ENCODE assay signal across 13 cellular contexts in the genomic region with DNA sequence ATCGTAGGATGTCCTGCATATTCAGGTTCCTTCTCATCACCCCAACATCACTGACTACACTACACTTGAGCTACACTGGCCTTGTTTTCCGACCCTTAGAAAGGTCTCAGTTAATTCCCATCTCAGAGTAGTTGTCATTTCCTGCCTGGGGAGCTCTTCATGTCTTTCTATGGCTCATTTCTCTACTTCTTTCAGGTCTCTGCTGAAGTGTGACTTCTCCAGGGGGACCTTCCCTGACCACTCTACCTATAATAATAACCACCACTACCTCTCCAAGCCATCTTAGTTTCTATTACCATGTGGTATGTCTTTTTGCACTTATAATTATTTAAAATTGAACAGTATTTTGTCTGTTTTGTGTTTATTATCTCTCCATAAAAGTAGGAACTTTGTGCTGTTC.
DNase-seq lines count a peak whose midpoint lies in the region; ATAC-seq and TF ChIP-seq lines count a peak whose summit lies in the region.
"Had no signal": no experiment of that assay in that cellular context is flagged by ENCODE, and none has a peak within 500 bp of the region (broad histone marks: within the 10 kb centered on the region; RNA-seq: fewer than 3 reads in every experiment).

No MANE protein-coding gene starts in this region.

- ATAC-seq in activated naive CD4-positive, alpha-beta T cell treated with anti-CD3 and anti-CD28 coated beads, Interleukin-2, amount 50 U/mL, for 72 hours = peak in 1 of 2 donors; percentile 51
- no peak for ATAC-seq in CD4-positive, alpha-beta T cell (ENCODE audit: poor library complexity)
- no peak for ATAC-seq in T-helper 17 cell
- ATAC-seq in effector memory CD8-positive, alpha-beta T cell (replicated peaks) = no peak

- no peak for DNase-seq in activated naive CD4-positive, alpha-beta T cell treated with anti-CD3 and anti-CD28 coated beads, Interleukin-2, amount 50 U/mL, for 72 hours (ENCODE audit: low spot score in 2 of 2)
- no peak for DNase-seq in activated naive CD4-positive, alpha-beta T cell treated with anti-CD3 and anti-CD28 coated beads, Interleukin-2, amount 10 ng/mL, durations not matched to agents 7 days and 5 days
- no peak for DNase-seq in CD4-positive, alpha-beta T cell
- DNase-seq in T-helper 17 cell = no peak
- no peak for DNase-seq in effector memory CD8-positive, alpha-beta T cell
- no peak for DNase-seq in DMS79 treated with DMSO at 0.1 percent for 48 hours (lab: John Stamatoyannopoulos, UW)
- DNase-seq in DMS53 (lab: John Stamatoyannopoulos, UW) = no peak
- DNase-seq: ACHN; BE2C; C1 segment of cervical spinal cord; CD4-positive, alpha-beta memory T cell; GM23248 had no signal

- intact Hi-C loops in CD4-positive, alpha-beta T cell (cut with DNase I, micrococcal nuclease) = no loop called here

- H3K27me3 ChIP-seq in CD4-positive, alpha-beta T cell (ENCODE audit: control insufficient read depth, insufficient read depth, low read length) = no peaks in the 10 kb centered on the region
- H3K27me3 ChIP-seq: BE2C had no signal

- H3K4me1 Mint-ChIP-seq in activated naive CD4-positive, alpha-beta T cell treated with anti-CD3 and anti-CD28 coated beads, Interleukin-2, amount 10 ng/mL, durations not matched to agents 7 days and 5 days = no peaks in the 10 kb centered on the region
- peaks cover 36% of the 10 kb centered on the region for H3K4me1 Mint-ChIP-seq in CD4-positive, alpha-beta T cell (ENCODE audit: low read depth)
- H3K4me1 Mint-ChIP-seq in T-helper 17 cell = peaks cover 14% of the 10 kb centered on the region
- peaks cover 0 to 8% of the 10 kb centered on the region in 2 donors for H3K4me1 Mint-ChIP-seq in effector memory CD8-positive, alpha-beta T cell (ENCODE audit: low read depth in 2 of 2)

- no peaks in the 10 kb centered on the region for H3K27me3 Mint-ChIP-seq in activated naive CD4-positive, alpha-beta T cell treated with anti-CD3 and anti-CD28 coated beads, Interleukin-2, amount 10 ng/mL, durations not matched to agents 7 days and 5 days
- H3K27me3 Mint-ChIP-seq in CD4-positive, alpha-beta T cell = no peaks in the 10 kb centered on the region
- H3K27me3 Mint-ChIP-seq in T-helper 17 cell = no peaks in the 10 kb centered on the region
- no peaks in the 10 kb centered on the region for H3K27me3 Mint-ChIP-seq in effector memory CD8-positive, alpha-beta T cell
- H3K27me3 Mint-ChIP-seq: CD4-positive, alpha-beta memory T cell had no signal

- POLR2A ChIA-PET in CD4-positive, alpha-beta T cell (lab: Charles Lee) = interaction anchor here (0.6 to 1.1 kb wide), 2 partner anchors 12 to 29 kb away, joined by 3 read pairs; no protein-coding TSS in a partner anchor

- H3K36me3 Mint-ChIP-seq in activated naive CD4-positive, alpha-beta T cell treated with anti-CD3 and anti-CD28 coated beads, Interleukin-2, amount 50 U/mL, for 72 hours = peaks cover 30 to 49% of the 10 kb centered on the region in 2 donors
- peaks cover 71% of the 10 kb centered on the region for H3K36me3 Mint-ChIP-seq in activated naive CD4-positive, alpha-beta T cell treated with anti-CD3 and anti-CD28 coated beads, Interleukin-2, amount 10 ng/mL, durations not matched to agents 7 days and 5 days
- H3K36me3 Mint-ChIP-seq in CD4-positive, alpha-beta T cell (ENCODE audit: low read depth) = peaks cover 100% of the 10 kb centered on the region
- peaks cover 18% of the 10 kb centered on the region for H3K36me3 Mint-ChIP-seq in T-helper 17 cell (ENCODE audit: low read depth)
- H3K36me3 Mint-ChIP-seq in effector memory CD8-positive, alpha-beta T cell (ENCODE audit: insufficient read depth) = peaks cover 8% of the 10 kb centered on the region

- CTCF ChIA-PET in activated naive CD4-positive, alpha-beta T cell treated with anti-CD3 and anti-CD28 coated beads, Interleukin-2, amount 10 ng/mL, durations not matched to agents 7 days and 5 days (lab: Charles Lee) = no interaction called here
- CTCF ChIA-PET in CD4-positive, alpha-beta T cell (lab: Charles Lee) = no interaction called here

- H3K27ac Mint-ChIP-seq in activated naive CD4-positive, alpha-beta T cell treated with anti-CD3 and anti-CD28 coated beads, Interleukin-2, amount 50 U/mL, for 72 hours = peak overlapping the region; percentile 32 to 68
- no peak overlapping the region for H3K27ac Mint-ChIP-seq in activated naive CD4-positive, alpha-beta T cell treated with anti-CD3 and anti-CD28 coated beads, Interleukin-2, amount 10 ng/mL, durations not matched to agents 7 days and 5 days
- peak overlapping the region; percentile 43 for H3K27ac Mint-ChIP-seq in CD4-positive, alpha-beta T cell
- H3K27ac Mint-ChIP-seq in T-helper 17 cell = peak overlapping the region; percentile 59
- peak overlapping the region; percentile 5 to 41 for H3K27ac Mint-ChIP-seq in effector memory CD8-positive, alpha-beta T cell

- H3K27ac ChIP-seq in CD4-positive, alpha-beta T cell (ENCODE audit: low read depth, low read length) = no peak overlapping the region
- H3K27ac ChIP-seq: GM23248 had no signal

- no peaks in the 10 kb centered on the region for H3K9me3 ChIP-seq in CD4-positive, alpha-beta T cell (ENCODE audit: control insufficient read depth, low read length)
- H3K9me3 ChIP-seq in T-helper 17 cell (ENCODE audit: control insufficient read depth, low read length, poor library complexity, severe bottlenecking) = no peaks in the 10 kb centered on the region
- H3K9me3 ChIP-seq: BE2C, HAP-1 had no signal

- H3K9me3 Mint-ChIP-seq in activated naive CD4-positive, alpha-beta T cell treated with anti-CD3 and anti-CD28 coated beads, Interleukin-2, amount 50 U/mL, for 72 hours = no peaks in the 10 kb centered on the region
- H3K9me3 Mint-ChIP-seq in activated naive CD4-positive, alpha-beta T cell treated with anti-CD3 and anti-CD28 coated beads, Interleukin-2, amount 10 ng/mL, durations not matched to agents 7 days and 5 days = peaks cover 4% of the 10 kb centered on the region
- H3K9me3 Mint-ChIP-seq in CD4-positive, alpha-beta T cell = no peaks in the 10 kb centered on the region
- H3K9me3 Mint-ChIP-seq in effector memory CD8-positive, alpha-beta T cell = no peaks in the 10 kb centered on the region

- no peak for TF ChIP-seq CTCF in CD4-positive, alpha-beta T cell (IDR thresholded peaks at IDR 0.05)

- no peak overlapping the region for H3K4me3 Mint-ChIP-seq in activated naive CD4-positive, alpha-beta T cell treated with anti-CD3 and anti-CD28 coated beads, Interleukin-2, amount 10 ng/mL, durations not matched to agents 7 days and 5 days
- H3K4me3 Mint-ChIP-seq in CD4-positive, alpha-beta T cell = no peak overlapping the region
- H3K4me3 Mint-ChIP-seq in T-helper 17 cell = no peak overlapping the region
- H3K4me3 Mint-ChIP-seq in effector memory CD8-positive, alpha-beta T cell = no peak overlapping the region
- H3K4me3 Mint-ChIP-seq: CD4-positive, alpha-beta memory T cell had no signal
